In genomic region chr11:125275905-125276634, GRCh38 we compare ENCODE assay signal across 19 cellular contexts.
DNase-seq lines count a peak whose midpoint lies in the region; ATAC-seq and TF ChIP-seq lines count a peak whose summit lies in the region.
"Had no signal": no experiment of that assay in that cellular context is flagged by ENCODE, and none has a peak within 500 bp of the region (broad histone marks: within the 10 kb centered on the region; RNA-seq: fewer than 3 reads in every experiment).

No MANE protein-coding gene starts in this region.

- no TSS peak for BruUV-seq in IMR-90 (replicated peaks; lab: Mats Ljungman, UMichigan)

- no peak overlapping the region for H4K5ac ChIP-seq in IMR-90 (ENCODE audit: low read depth, low read length)

- no peak overlapping the region for H2BK120ac ChIP-seq in IMR-90 (ENCODE audit: low read depth, low read length)

- H3K27ac ChIP-seq in IMR-90 (ENCODE audit: insufficient read depth, low read length), result no peak overlapping the region
- peak overlapping the region in 4 of 10 donors; percentile 19 to 67 (median 42) for H3K27ac ChIP-seq in heart right ventricle
- H3K27ac ChIP-seq: HL-60, SK-N-MC had no signal

- no peaks in the 10 kb centered on the region for H3K79me1 ChIP-seq in IMR-90 (ENCODE audit: low read depth in 1 of 2, low read length in 2 of 2)

- TF ChIP-seq CTCF in IMR-90 (conservative IDR thresholded peaks at IDR 0.05; ENCODE audit: low read depth, low read length) (no peak), heart right ventricle (IDR thresholded peaks at IDR 0.05) (no peak), GM10248 (IDR thresholded peaks at IDR 0.05; ENCODE audit: control extremely low read depth, extremely low read depth, low read depth, missing control alignments) (no peak)

- ATAC-seq in IMR-90 (ENCODE audit: low read depth) (no peak; the same call in 1 of the 2 replicates), heart right ventricle (peak in 5 of 8 donors; percentile 12 to 57 (median 37)), HG02759 (IDR thresholded peaks at IDR 0.05; ENCODE audit: unreplicated experiment) (no peak), SK-N-SH treated with all-trans-retinoic acid at 6 μM for 48 hours (no peak)
- ATAC-seq in activated CD8-positive, alpha-beta memory T cell treated with anti-CD3 and anti-CD28 coated beads, Interleukin-2, amount 10 ng/mL, durations not matched to agents 7 days and 5 days, result no peak
- ATAC-seq: activated CD8-positive, alpha-beta T cell treated with anti-CD3 and anti-CD28 coated beads for 36 hours; sciatic nerve had no signal

- H3K4ac ChIP-seq in IMR-90 (ENCODE audit: low read depth, low read length), result no peak overlapping the region

- H3K36me3 ChIP-seq in IMR-90 (ENCODE audit: control insufficient read depth, insufficient read depth, low read length), result no peaks in the 10 kb centered on the region
- no peaks in the 10 kb centered on the region for H3K36me3 ChIP-seq in heart right ventricle

- in situ Hi-C loops in IMR-90 (cut with MboI; ENCODE audit: low sequenced_read_pairs), result no loop called here

- H3K9me3 ChIP-seq in IMR-90 (ENCODE audit: control insufficient read depth, insufficient read depth, low read length) (no peaks in the 10 kb centered on the region), heart right ventricle (no peaks in the 10 kb centered on the region)

- no peak overlapping the region for H2AK5ac ChIP-seq in IMR-90 (ENCODE audit: low read depth, low read length)

- H3K27ac Mint-ChIP-seq in activated CD8-positive, alpha-beta memory T cell treated with anti-CD3 and anti-CD28 coated beads, Interleukin-2, amount 10 ng/mL, durations not matched to agents 7 days and 5 days, result no peak overlapping the region
- H3K27ac Mint-ChIP-seq: activated CD8-positive, alpha-beta T cell treated with anti-CD3 and anti-CD28 coated beads for 36 hours; activated T-helper 2 cell treated with anti-CD3 and anti-CD28 coated beads, Interferon-gamma antibody, Interleukin-2, Interleukin-4, amounts not matched to agents 10 μg/mL and 5 μg/mL and 100 μg/mL, durations not matched to agents 14 hours and 24 hours and 36 hours had no signal

- H3K9me1 ChIP-seq in IMR-90 (ENCODE audit: insufficient read depth, low read length), result no peaks in the 10 kb centered on the region

- no peak overlapping the region for H2AFZ ChIP-seq in IMR-90 (replicated peaks; ENCODE audit: low read length, poor library complexity)

- H3K4me3 ChIP-seq in IMR-90 (ENCODE audit: insufficient read depth, low read depth, low read length) (no peak overlapping the region), heart right ventricle (no peak overlapping the region)
- H3K4me3 ChIP-seq: dorsolateral prefrontal cortex, SK-N-MC had no signal

- CTCF ChIA-PET in IMR-90 (lab: Yijun Ruan, JAX), result no interaction called here
- CTCF ChIA-PET in activated CD8-positive, alpha-beta memory T cell treated with anti-CD3 and anti-CD28 coated beads, Interleukin-2, amount 10 ng/mL, durations not matched to agents 7 days and 5 days (lab: Charles Lee), result no interaction called here
- CTCF ChIA-PET in GM10248 (lab: Yijun Ruan, JAX), result no interaction called here

- H4K8ac ChIP-seq in IMR-90 (ENCODE audit: low read depth in 2 of 2, low read length in 2 of 2), result no peak overlapping the region

- no peaks in the 10 kb centered on the region for H3K9me3 Mint-ChIP-seq in activated CD8-positive, alpha-beta memory T cell treated with anti-CD3 and anti-CD28 coated beads, Interleukin-2, amount 10 ng/mL, durations not matched to agents 7 days and 5 days (ENCODE audit: low read depth)
- H3K9me3 Mint-ChIP-seq: activated CD8-positive, alpha-beta T cell treated with anti-CD3 and anti-CD28 coated beads for 36 hours; activated T-helper 2 cell treated with anti-CD3 and anti-CD28 coated beads, Interferon-gamma antibody, Interleukin-2, Interleukin-4, amounts not matched to agents 10 μg/mL and 5 μg/mL and 100 μg/mL, durations not matched to agents 14 hours and 24 hours and 36 hours had no signal

- no peak for TF ChIP-seq POLR2A in IMR-90 (IDR thresholded peaks at IDR 0.05; ENCODE audit: low read depth, low read length)

- no peak overlapping the region for H2BK5ac ChIP-seq in IMR-90 (ENCODE audit: low read depth, low read length, poor library complexity, severe bottlenecking)

- no peak overlapping the region for H2AK9ac ChIP-seq in IMR-90 (replicated peaks; ENCODE audit: low read depth, low read length, poor library complexity)

- H3K4me2 ChIP-seq in IMR-90 (ENCODE audit: low read depth, low read length), result no peak overlapping the region

- no peak overlapping the region for H3K14ac ChIP-seq in IMR-90 (replicated peaks; ENCODE audit: low read depth, low read length)

- H3K27me3 ChIP-seq in IMR-90 (ENCODE audit: control insufficient read depth, insufficient read depth, low read length) (no peaks in the 10 kb centered on the region; the same call in 1 of the 2 replicates), heart right ventricle (no peaks in the 10 kb centered on the region)
- H3K27me3 ChIP-seq: dorsolateral prefrontal cortex had no signal

- DNase-seq in AG20443 (ENCODE audit: low spot score) (peak; percentile 43), IMR-90 (peak; percentile 64), SHP77 treated with DMSO at 0.1 percent for 48 hours (lab: John Stamatoyannopoulos, UW) (peak; percentile 2), heart right ventricle (no peak), GM10248 (ENCODE audit: extremely low spot score) (no peak)
- DNase-seq in activated CD8-positive, alpha-beta memory T cell treated with anti-CD3 and anti-CD28 coated beads, Interleukin-2, amount 10 ng/mL, durations not matched to agents 7 days and 5 days, result no peak
- DNase-seq: activated CD8-positive, alpha-beta T cell treated with anti-CD3 and anti-CD28 coated beads for 36 hours; dorsolateral prefrontal cortex; Kasumi-1; mesendoderm; NCI-H2081; stimulated activated CD4-positive, alpha-beta T cell treated with anti-CD3 and anti-CD28 coated beads, Interleukin-2, amount 100 ng/mL, for 48 hours; stimulated activated CD8-positive, alpha-beta memory T cell treated with anti-CD3 and anti-CD28 coated beads, Interleukin-4, amount 100 ng/mL, for 48 hours had no signal

- no peaks in the 10 kb centered on the region; the same call in 1 of the 2 replicates for H3K4me1 ChIP-seq in IMR-90 (ENCODE audit: control insufficient read depth, insufficient read depth, low read length)
- peaks cover 0 to 13% (median 0%) of the 10 kb centered on the region in 9 donors for H3K4me1 ChIP-seq in heart right ventricle

- no peaks in the 10 kb centered on the region for H3K4me1 Mint-ChIP-seq in activated CD8-positive, alpha-beta memory T cell treated with anti-CD3 and anti-CD28 coated beads, Interleukin-2, amount 10 ng/mL, durations not matched to agents 7 days and 5 days

- H3K56ac ChIP-seq in IMR-90 (ENCODE audit: extremely low read depth, insufficient read depth, low read length), result no peak overlapping the region

- TF ChIP-seq RAD21 in IMR-90 (IDR thresholded peaks at IDR 0.05; ENCODE audit: low read length), result no peak

- no peak overlapping the region for H3K18ac ChIP-seq in IMR-90 (ENCODE audit: low read depth, low read length)

- no peaks in the 10 kb centered on the region for H4K20me1 ChIP-seq in IMR-90 (ENCODE audit: insufficient read depth, low read length)

- H2BK20ac ChIP-seq in IMR-90 (ENCODE audit: low read depth, low read length), result no peak overlapping the region

- H3K36me3 Mint-ChIP-seq in activated CD8-positive, alpha-beta memory T cell treated with anti-CD3 and anti-CD28 coated beads, Interleukin-2, amount 10 ng/mL, durations not matched to agents 7 days and 5 days, result no peaks in the 10 kb centered on the region

- dilution Hi-C loops in IMR-90 (cut with HindIII; ENCODE audit: low sequenced_read_pairs, unreplicated experiment), result no loop called here

- no peak overlapping the region for H4K91ac ChIP-seq in IMR-90 (ENCODE audit: insufficient read depth, low read depth, low read length)

- POLR2A ChIA-PET in IMR-90 (lab: Charles Lee; ENCODE audit: unreplicated experiment), result no interaction called here
- POLR2A ChIA-PET in GM10248 (lab: Yijun Ruan, JAX), result no interaction called here

- H3K9ac ChIP-seq in IMR-90 (ENCODE audit: low read depth, low read length), result no peak overlapping the region

- intact Hi-C loops in IMR-90 (cut with micrococcal nuclease) (no loop called here), heart right ventricle (cut with DNase I) (no loop called here)

- 61% methylated on average over 5 of the region's 5 CpGs; no CpG with 5 or more reads in 1 of the 2 experiments for WGBS in IMR-90 (ENCODE audit: extremely low coverage in 2 of 2, insufficient read length in 1 of 2), 2 experiments
- WGBS in heart right ventricle, 2 donors, result 68 to 77% methylated on average over 5 of the region's 5 CpGs

- no peak overlapping the region for H3K23ac ChIP-seq in IMR-90 (ENCODE audit: low read depth, low read length)

- no peak overlapping the region for H3K4me3 Mint-ChIP-seq in activated CD8-positive, alpha-beta memory T cell treated with anti-CD3 and anti-CD28 coated beads, Interleukin-2, amount 10 ng/mL, durations not matched to agents 7 days and 5 days
- H3K4me3 Mint-ChIP-seq: activated CD8-positive, alpha-beta T cell treated with anti-CD3 and anti-CD28 coated beads for 36 hours had no signal

- peaks cover 7% of the 10 kb centered on the region for H3K27me3 Mint-ChIP-seq in activated CD8-positive, alpha-beta memory T cell treated with anti-CD3 and anti-CD28 coated beads, Interleukin-2, amount 10 ng/mL, durations not matched to agents 7 days and 5 days

- H2BK15ac ChIP-seq in IMR-90 (ENCODE audit: low read depth, low read length), result no peak overlapping the region

TF ChIP-seq in IMR-90, 13 proteins besides CTCF, POLR2A, EP300 and RAD21:
- TF ChIP-seq FOS (IDR thresholded peaks at IDR 0.05; ENCODE audit: low read depth, low read length), result no peak
- TF ChIP-seq CEBPB (IDR thresholded peaks at IDR 0.05; ENCODE audit: low read depth, low read length), result peak; percentile 82
- TF ChIP-seq SMC3 (IDR thresholded peaks at IDR 0.05; ENCODE audit: low read depth, low read length), result no peak
- no peak for TF ChIP-seq RCOR1 (IDR thresholded peaks at IDR 0.05; ENCODE audit: insufficient replicate concordance, low read length)

TF ChIP-seq in SK-N-SH treated with all-trans-retinoic acid at 6 μM for 48 hours, 23 proteins besides CTCF, POLR2A, EP300 and RAD21 (continues in another document):
- TF ChIP-seq ESRRG (CRISPR knock-in tag; IDR thresholded peaks at IDR 0.05) (no peak), CREB5 (CRISPR knock-in tag; IDR thresholded peaks at IDR 0.05; ENCODE audit: low read depth) (no peak), PPARA (CRISPR knock-in tag; IDR thresholded peaks at IDR 0.05; ENCODE audit: borderline replicate concordance) (no peak), ZC3H10 (CRISPR knock-in tag; IDR thresholded peaks at IDR 0.05) (no peak), ISL1 (CRISPR knock-in tag; IDR thresholded peaks at IDR 0.05) (no peak)

Comparison
In these comparisons a context has a peak if more than half of its experiments do, and no peak if none do; other contexts are left out.
1. DNase-seq: peak in AG20443 (single experiment), IMR-90 (single experiment) and SHP77 treated with DMSO at 0.1 percent for 48 hours (single experiment); none in heart right ventricle (0 of 2), activated CD8-positive, alpha-beta memory T cell treated with anti-CD3 and anti-CD28 coated beads, Interleukin-2, amount 10 ng/mL, durations not matched to agents 7 days and 5 days (single experiment) and GM10248 (single experiment).
2. ATAC-seq: peak in heart right ventricle (5 of 8); none in IMR-90 (single experiment), HG02759 (single experiment), SK-N-SH treated with all-trans-retinoic acid at 6 μM for 48 hours (single experiment) and activated CD8-positive, alpha-beta memory T cell treated with anti-CD3 and anti-CD28 coated beads, Interleukin-2, amount 10 ng/mL, durations not matched to agents 7 days and 5 days (single experiment).